ENCODE assay signal across 10 cellular contexts in genomic region chr15:85024509-85025336, GRCh38. TPM values are rescaled to one million over a fixed set of nuclear protein-coding genes. Genes with fewer than 3 reads are reported as not detected.
DNase-seq lines count a peak whose midpoint lies in the region; ATAC-seq, FAIRE-seq and TF ChIP-seq lines count a peak whose summit lies in the region.
"Had no signal": no experiment of that assay in that cellular context is flagged by ENCODE, and none has a peak within 500 bp of the region (broad histone marks: within the 10 kb centered on the region; RNA-seq: fewer than 3 reads in every experiment).

No MANE protein-coding gene starts in this region.

- no TSS peak for BruUV-seq in Caco-2 (replicated peaks; lab: Mats Ljungman, UMichigan)

- H3K9me3 Mint-ChIP-seq in Caco-2 (ENCODE audit: unreplicated experiment), result no peaks in the 10 kb centered on the region

- H3K4me3 ChIP-seq in left ventricle myocardium inferior (no peak overlapping the region), heart left ventricle (no peak overlapping the region), adipocyte (ENCODE audit: low read length) (peak overlapping the region; percentile 3), kidney epithelial cell (ENCODE audit: low read depth, low read length) (no peak overlapping the region), Caco-2 (ENCODE audit: low read depth, low read length) (no peak overlapping the region)
- H3K4me3 ChIP-seq: Peyer's patch, tibial nerve had no signal

- WGBS in heart left ventricle, 4 donors, result 76 to 85% (median 82%) methylated on average over 4 of the region's 4 CpGs

- no peak overlapping the region for H3K9ac ChIP-seq in adipocyte (ENCODE audit: low read length)

- no peaks in the 10 kb centered on the region for H3K27me3 Mint-ChIP-seq in Caco-2 (ENCODE audit: insufficient read depth, unreplicated experiment)

- no peaks in the 10 kb centered on the region for H3K36me3 Mint-ChIP-seq in Caco-2 (ENCODE audit: insufficient read depth, unreplicated experiment)

- DNase-seq in left ventricle myocardium inferior, result no peak
- no peak for DNase-seq in heart left ventricle
- no peak for DNase-seq in adipocyte (ENCODE audit: low read depth)
- peak; percentile 53 for DNase-seq in kidney epithelial cell (ENCODE audit: low read depth)
- peak; percentile 41 for DNase-seq in urothelium cell line (ENCODE audit: low spot score)
- DNase-seq in NCI-H345 treated with DMSO at 0.1 percent for 48 hours (lab: John Stamatoyannopoulos, UW; ENCODE audit: unreplicated experiment), result no peak
- DNase-seq in DMS 273 (lab: John Stamatoyannopoulos, UW; ENCODE audit: unreplicated experiment), result no peak
- DNase-seq in Caco-2, result no peak
- DNase-seq: Peyer's patch had no signal

- no peak for TF ChIP-seq POLR2A in heart left ventricle (IDR thresholded peaks at IDR 0.05)

- peaks cover 76% of the 10 kb centered on the region for H3K4me1 ChIP-seq in left ventricle myocardium inferior
- H3K4me1 ChIP-seq in heart left ventricle, result peaks cover 6 to 73% (median 44%) of the 10 kb centered on the region in 12 donors
- peaks cover 47% of the 10 kb centered on the region for H3K4me1 ChIP-seq in adipocyte (ENCODE audit: control insufficient read depth, insufficient read depth, low read length)
- H3K4me1 ChIP-seq in Caco-2, result peaks cover 13% of the 10 kb centered on the region

- ATAC-seq in heart left ventricle, result no peak

- H3K36me3 ChIP-seq in left ventricle myocardium inferior (no peaks in the 10 kb centered on the region), heart left ventricle (no peaks in the 10 kb centered on the region), adipocyte (ENCODE audit: control insufficient read depth, insufficient read depth, low read length, severe bottlenecking) (no peaks in the 10 kb centered on the region), kidney epithelial cell (ENCODE audit: control insufficient read depth, insufficient read depth, low read length) (no peaks in the 10 kb centered on the region), Caco-2 (ENCODE audit: control insufficient read depth, insufficient read depth, low read length) (no peaks in the 10 kb centered on the region)
- H3K36me3 ChIP-seq: Peyer's patch, tibial nerve had no signal

- TF ChIP-seq CTCF in left ventricle myocardium inferior (IDR thresholded peaks at IDR 0.05; ENCODE audit: borderline replicate concordance) (no peak), heart left ventricle (IDR thresholded peaks at IDR 0.05) (no peak), kidney epithelial cell (IDR thresholded peaks at IDR 0.05; ENCODE audit: insufficient read depth, low read length, poor library complexity, severe bottlenecking) (no peak), Caco-2 (IDR thresholded peaks at IDR 0.05; ENCODE audit: insufficient read depth in 1 of 2, low read depth in 1 of 2, low read length in 1 of 2, severe bottlenecking in 1 of 2, unreplicated experiment in 1 of 2) (no peak)

- no peak for FAIRE-seq in urothelium cell line (lab: Jason Lieb, UNC)

- H3K4me3 Mint-ChIP-seq in Caco-2 (ENCODE audit: unreplicated experiment), result no peak overlapping the region

- POLR2A ChIA-PET in Caco-2 (lab: Charles Lee), result interaction anchor here (0.7 kb wide), 1 partner anchor 200 kb away, joined by 4 read pairs; no protein-coding TSS in a partner anchor

- no peak overlapping the region for H3K27ac Mint-ChIP-seq in Caco-2 (ENCODE audit: unreplicated experiment)

- H3K27me3 ChIP-seq in left ventricle myocardium inferior (ENCODE audit: low read depth) (no peaks in the 10 kb centered on the region), heart left ventricle (no peaks in the 10 kb centered on the region), adipocyte (replicated peaks; ENCODE audit: control insufficient read depth, insufficient read depth, low read length) (no peaks in the 10 kb centered on the region), kidney epithelial cell (ENCODE audit: control insufficient read depth, insufficient read depth, low read length) (no peaks in the 10 kb centered on the region), Caco-2 (replicated peaks; ENCODE audit: control insufficient read depth, insufficient read depth, low read length) (no peaks in the 10 kb centered on the region)
- H3K27me3 ChIP-seq: Peyer's patch, tibial nerve had no signal

- peaks cover 7% of the 10 kb centered on the region for H3K4me1 Mint-ChIP-seq in Caco-2 (ENCODE audit: low read depth, unreplicated experiment)

- intact Hi-C loops in left ventricle myocardium inferior (cut with micrococcal nuclease) (no loop called here), heart left ventricle (cut with DNase I) (loop anchor here in 6 of 10 donors (5.0 kb wide), 2 partner anchors 37 to 42 kb away; partner anchors contain the start of gene PDE8A (in 5 of the 6)), Caco-2 (cut with micrococcal nuclease; ENCODE audit: unreplicated experiment) (no loop called here)

- CTCF ChIA-PET in Caco-2 (lab: Charles Lee), result no interaction called here

- no peaks in the 10 kb centered on the region for H3K9me3 ChIP-seq in left ventricle myocardium inferior (replicated peaks)
- H3K9me3 ChIP-seq in heart left ventricle, result no peaks in the 10 kb centered on the region
- H3K9me3 ChIP-seq in adipocyte (ENCODE audit: control insufficient read depth, low read length), result no peaks in the 10 kb centered on the region
- H3K9me3 ChIP-seq in Caco-2, result no peaks in the 10 kb centered on the region
- H3K9me3 ChIP-seq: Peyer's patch, tibial nerve had no signal

- peak overlapping the region; percentile 24 for H3K27ac ChIP-seq in left ventricle myocardium inferior (replicated peaks)
- H3K27ac ChIP-seq in heart left ventricle, result no peak overlapping the region

RNA-seq across cellular contexts. Expression of gene PDE8A, which starts 43.1 kb away (rescaled TPM):
- total RNA-seq in left ventricle myocardium inferior (17.8 TPM), heart left ventricle (10 to 100 TPM in 8 of 9 donors, 1 to 10 TPM in 1; 9.4 to 21.5 (median 17.8) TPM), kidney epithelial cell (26.7 and 31.5 TPM in 2 replicates), Caco-2 (2022) (25.2 and 32.0 TPM in 2 replicates)
- 10 to 100 TPM; 11.9 to 13.6 TPM for polyA plus RNA-seq in heart left ventricle

Comparison
In these comparisons a context has a peak if more than half of its experiments do, and no peak if none do; other contexts are left out.
1. intact Hi-C loops: an anchor here in heart left ventricle (5.0 kb wide); none called in left ventricle myocardium inferior and Caco-2.
2. DNase-seq: peak in kidney epithelial cell (single experiment) and urothelium cell line (single experiment); none in left ventricle myocardium inferior (single experiment), heart left ventricle (0 of 5), adipocyte (single experiment), NCI-H345 treated with DMSO at 0.1 percent for 48 hours (single experiment), DMS 273 (single experiment) and Caco-2 (0 of 2).